8 cellular contexts compared by ENCODE assay signal in genomic region chr2:70861774-70862644, GRCh38. TPM values are rescaled to one million over a fixed set of nuclear protein-coding genes. Genes with fewer than 3 reads are reported as not detected.
DNase-seq lines count a peak whose midpoint lies in the region; ATAC-seq, FAIRE-seq and TF ChIP-seq lines count a peak whose summit lies in the region.

No MANE protein-coding gene starts in this region.

- no peaks in the 10 kb centered on the region for H3K36me3 Mint-ChIP-seq in progenitor cell of endocrine pancreas (ENCODE audit: insufficient read depth)

- peak overlapping the region; percentile 53 for H3K4me2 ChIP-seq in A549
- no peak overlapping the region for H3K4me2 ChIP-seq in SU-DHL-6 (ENCODE audit: low read depth, low read length, poor library complexity, severe bottlenecking)

- H3K4me3 Mint-ChIP-seq in progenitor cell of endocrine pancreas (ENCODE audit: low read depth), result no peak overlapping the region

- TF ChIP-seq POLR2A in A549 (IDR thresholded peaks at IDR 0.05; ENCODE audit: low read length) (no peak), vagina (IDR thresholded peaks at IDR 0.05) (no peak)

- no peak overlapping the region for H3K4me3 ChIP-seq in A549
- H3K4me3 ChIP-seq in SU-DHL-6 (ENCODE audit: insufficient read depth, low read length, poor library complexity, severe bottlenecking), result no peak overlapping the region
- no peak overlapping the region for H3K4me3 ChIP-seq in vagina

- WGBS in A549 (ENCODE audit: missing lambda C conversion rate), result 25% methylated on average over 21 of the region's 21 CpGs

- peak; percentile 91 to 95 for TF ChIP-seq RAD21 in A549 (conservative IDR thresholded peaks at IDR 0.05 in 1 of 2, IDR thresholded peaks at IDR 0.05 in 1 of 2)

- H2AFZ ChIP-seq in SU-DHL-6 (ENCODE audit: low read depth, low read length, severe bottlenecking), result no peak overlapping the region

- TF ChIP-seq CTCF in A549 (IDR thresholded peaks at IDR 0.05) (peak; percentile 98), SU-DHL-6 (IDR thresholded peaks at IDR 0.05; ENCODE audit: insufficient read depth, low read length, poor library complexity, severe bottlenecking) (peak; percentile 86), progenitor cell of endocrine pancreas (IDR thresholded peaks at IDR 0.05; ENCODE audit: unreplicated experiment) (peak; percentile 99), vagina (IDR thresholded peaks at IDR 0.05) (peak; percentile 43 to 79 (median 59))

- H4K20me1 ChIP-seq in SU-DHL-6 (ENCODE audit: low read depth, low read length), result no peaks in the 10 kb centered on the region

- H3K27ac Mint-ChIP-seq in progenitor cell of endocrine pancreas, result no peak overlapping the region

- H3K36me3 ChIP-seq in SU-DHL-6 (ENCODE audit: low read length), result no peaks in the 10 kb centered on the region
- no peaks in the 10 kb centered on the region for H3K36me3 ChIP-seq in vagina

- H3K9ac ChIP-seq in SU-DHL-6 (ENCODE audit: low read length), result no peak overlapping the region

- CTCF ChIA-PET in A549 (lab: Yijun Ruan, JAX), result interaction anchor here (0.5 to 8.6 kb wide), 51 partner anchors 11 to 559 kb away, joined by 3 to 174 read pairs (median 4); partner anchors contain the start of genes ANKRD53, CD207, CLEC4F and FIGLA

- H3K4me1 ChIP-seq in A549, result peaks cover 3% of the 10 kb centered on the region; the same call in 1 of the 3 replicates
- no peaks in the 10 kb centered on the region for H3K4me1 ChIP-seq in vagina

- H3F3A ChIP-seq in SU-DHL-6 (ENCODE audit: insufficient read depth), result no peaks in the 10 kb centered on the region

- H3K9me3 Mint-ChIP-seq in progenitor cell of endocrine pancreas (ENCODE audit: low read depth), result no peaks in the 10 kb centered on the region

- POLR2A ChIA-PET in A549 (lab: Yijun Ruan, JAX), result no interaction called here

- H3K79me2 ChIP-seq in SU-DHL-6 (ENCODE audit: insufficient read depth, low read length), result no peaks in the 10 kb centered on the region

- H3K9me2 ChIP-seq in SU-DHL-6 (replicated peaks; ENCODE audit: insufficient read depth, low read length), result no peaks in the 10 kb centered on the region

- H3K27ac ChIP-seq in A549 (no peak overlapping the region), SU-DHL-6 (ENCODE audit: low read depth, low read length) (no peak overlapping the region), vagina (no peak overlapping the region)

- peaks cover 80% of the 10 kb centered on the region for H3K27me3 Mint-ChIP-seq in progenitor cell of endocrine pancreas

- peak; percentile 77 for FAIRE-seq in A549 (lab: Jason Lieb, UNC)

- intact Hi-C loops in Right ventricle myocardium superior (cut with DNase I) (no loop called here), vagina (cut with DNase I) (loop anchor here (10.0 kb wide), 1 partner anchor 83 kb away; no protein-coding TSS in a partner anchor)

- H3K9me3 ChIP-seq in A549, result no peaks in the 10 kb centered on the region
- H3K9me3 ChIP-seq in SU-DHL-6 (ENCODE audit: insufficient read depth, low read length), result no peaks in the 10 kb centered on the region
- no peaks in the 10 kb centered on the region for H3K9me3 ChIP-seq in vagina

- ATAC-seq in A549 (peak; percentile 90 to 97), GM18907 (IDR thresholded peaks at IDR 0.05; ENCODE audit: unreplicated experiment) (peak; percentile 54), Right ventricle myocardium superior (ENCODE audit: poor library complexity) (peak; percentile 96)

- no peaks in the 10 kb centered on the region for H3K4me1 Mint-ChIP-seq in progenitor cell of endocrine pancreas (ENCODE audit: low read depth)

- peak; percentile 85 to 92 for DNase-seq in A549 (ENCODE audit: low read depth in 1 of 2, low spot score in 1 of 2)
- DNase-seq in NCI-H1092 (lab: John Stamatoyannopoulos, UW), result peak; percentile 34
- DNase-seq in activated naive CD8-positive, alpha-beta T cell treated with anti-CD3 and anti-CD28 coated beads, Interleukin-2, amount 50 U/mL, for 16 hours (ENCODE audit: low read depth, low spot score), result peak; percentile 47
- DNase-seq in Right ventricle myocardium superior, result peak; percentile 86
- peak; percentile 86 for DNase-seq in progenitor cell of endocrine pancreas (ENCODE audit: low spot score, unreplicated experiment)
- DNase-seq in vagina (ENCODE audit: extremely low spot score in 2 of 2), result no peak

- TF ChIP-seq EP300 in A549 (IDR thresholded peaks at IDR 0.05), result no peak

- H3K27me3 ChIP-seq in SU-DHL-6 (ENCODE audit: low read length) (no peaks in the 10 kb centered on the region; the same call in 1 of the 2 replicates), vagina (no peaks in the 10 kb centered on the region)

TF ChIP-seq in A549, 52 proteins besides CTCF, POLR2A, EP300 and RAD21:
- TF ChIP-seq, protein P1, sequence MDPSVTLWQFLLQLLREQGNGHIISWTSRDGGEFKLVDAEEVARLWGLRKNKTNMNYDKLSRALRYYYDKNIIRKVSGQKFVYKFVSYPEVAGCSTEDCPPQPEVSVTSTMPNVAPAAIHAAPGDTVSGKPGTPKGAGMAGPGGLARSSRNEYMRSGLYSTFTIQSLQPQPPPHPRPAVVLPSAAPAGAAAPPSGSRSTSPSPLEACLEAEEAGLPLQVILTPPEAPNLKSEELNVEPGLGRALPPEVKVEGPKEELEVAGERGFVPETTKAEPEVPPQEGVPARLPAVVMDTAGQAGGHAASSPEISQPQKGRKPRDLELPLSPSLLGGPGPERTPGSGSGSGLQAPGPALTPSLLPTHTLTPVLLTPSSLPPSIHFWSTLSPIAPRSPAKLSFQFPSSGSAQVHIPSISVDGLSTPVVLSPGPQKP (IDR thresholded peaks at IDR 0.05; ENCODE audit: low read depth, low read length), result no peak
- peak; percentile 9 for TF ChIP-seq CHD2 (IDR thresholded peaks at IDR 0.05; ENCODE audit: low read length, partially characterized antibody)
- no peak for TF ChIP-seq CEBPB (IDR thresholded peaks at IDR 0.05)
- peak; percentile 75 for TF ChIP-seq SMC3 (IDR thresholded peaks at IDR 0.05)
- no peak for TF ChIP-seq REST (IDR thresholded peaks at IDR 0.05)

RNA-seq across cellular contexts. Expression of gene CD207, which starts 26.4 kb away (rescaled TPM):
- polyA plus RNA-seq in A549 (2011; rRNA removed) (0.05 TPM in 1 of 2 replicates, not detected in the other), A549 (2017; fragmentation: RNase III; extraction: RNeasy Plus Mini Kit Qiagen cat#74134 plus additional on column Dnase treatment) (0.04 TPM in 1 of 3 replicates, not detected in the others)
- polyA plus RNA-seq in A549 (2012; cell fraction: cytosol; rRNA removed), result 0.03 TPM in 1 of 2 replicates, not detected in the other
- not detected in 2 replicates for polyA plus RNA-seq in A549 (2012; cell fraction: nucleus; rRNA removed)
- not detected in 2 replicates for polyA minus RNA-seq in A549 (2011; rRNA and poly(A)+ RNA removed)
- total RNA-seq in Right ventricle myocardium superior (not detected), progenitor cell of endocrine pancreas (not detected in 2 replicates), vagina (2.5 TPM)

RNA-seq across cellular contexts. Expression of gene VAX2, which starts 38.4 kb away (rescaled TPM):
- polyA plus RNA-seq in A549 (2011; rRNA removed) (1.6 and 1.8 TPM in 2 replicates), A549 (2017; fragmentation: RNase III; extraction: RNeasy Plus Mini Kit Qiagen cat#74134 plus additional on column Dnase treatment) (2.1 to 3.6 TPM (median 3.3 TPM) in 3 replicates)
- polyA plus RNA-seq in A549 (2012; cell fraction: cytosol; rRNA removed), result 2.8 and 4.6 TPM in 2 replicates
- 11.1 and 11.3 TPM in 2 replicates for polyA plus RNA-seq in A549 (2012; cell fraction: nucleus; rRNA removed)
- 0.78 and 0.87 TPM in 2 replicates for polyA minus RNA-seq in A549 (2011; rRNA and poly(A)+ RNA removed)
- total RNA-seq in Right ventricle myocardium superior (0.19 TPM), progenitor cell of endocrine pancreas (0.31 TPM in 1 of 2 replicates, not detected in the other), vagina (not detected)

RNA-seq across cellular contexts. Expression of gene CLEC4F, which starts 41.6 kb away (rescaled TPM):
- polyA plus RNA-seq in A549 (2011; rRNA removed) (not detected in 2 replicates), A549 (2017; fragmentation: RNase III; extraction: RNeasy Plus Mini Kit Qiagen cat#74134 plus additional on column Dnase treatment) (not detected in 3 replicates)
- polyA plus RNA-seq in A549 (2012; cell fraction: cytosol; rRNA removed), result not detected in 2 replicates
- polyA plus RNA-seq in A549 (2012; cell fraction: nucleus; rRNA removed), result 0.02 and 0.04 TPM in 2 replicates
- not detected in 2 replicates for polyA minus RNA-seq in A549 (2011; rRNA and poly(A)+ RNA removed)
- total RNA-seq in Right ventricle myocardium superior (0.08 TPM), progenitor cell of endocrine pancreas (not detected in 2 replicates), vagina (0.49 TPM)

Comparison
In these comparisons a context has a peak if more than half of its experiments do, and no peak if none do; other contexts are left out.
1. DNase-seq: peak in A549 (2 of 2), NCI-H1092 (single experiment), activated naive CD8-positive, alpha-beta T cell treated with anti-CD3 and anti-CD28 coated beads, Interleukin-2, amount 50 U/mL, for 16 hours (single experiment), Right ventricle myocardium superior (single experiment) and progenitor cell of endocrine pancreas (single experiment); none in vagina (0 of 2).
2. Peak in every context shown above with its lines, with median percentiles within 50 percentile points of each other: ATAC-seq and CTCF ChIP-seq.